Comparison of ENCODE assay signal across 27 cellular contexts in genomic region chr11:38246451-38246850, GRCh38.
"Had no signal": no experiment of that assay in that cellular context is flagged by ENCODE, and none has a peak within 500 bp of the region (broad histone marks: within the 10 kb centered on the region; RNA-seq: fewer than 3 reads in every experiment).

No MANE protein-coding gene starts in this region.

- H3K4me3 ChIP-seq: colonic mucosa, coronary artery, dorsolateral prefrontal cortex, esophagus muscularis mucosa, esophagus squamous epithelium, gastrocnemius medialis, gastroesophageal sphincter, heart left ventricle, heart right ventricle, hepatocyte had no signal

- FAIRE-seq: endometrium, frontal cortex had no signal

- H3K27me3 ChIP-seq: colonic mucosa, esophagus muscularis mucosa, esophagus squamous epithelium, foreskin keratinocyte, gastrocnemius medialis, gastroesophageal sphincter, heart left ventricle, heart right ventricle, hepatocyte had no signal

- H3K27ac ChIP-seq: colonic mucosa, coronary artery, dorsolateral prefrontal cortex, epithelial cell of prostate, esophagus muscularis mucosa, esophagus squamous epithelium, foreskin keratinocyte, gastrocnemius medialis, gastroesophageal sphincter, heart left ventricle, heart right ventricle, hepatocyte had no signal

- H3K79me2 ChIP-seq: hepatocyte had no signal

- ATAC-seq: effector memory CD8-positive, alpha-beta T cell; esophagus mucosa; foreskin keratinocyte; gastrocnemius medialis; gastroesophageal sphincter; heart left ventricle; heart right ventricle had no signal

- H3K9me3 ChIP-seq: colonic mucosa, esophagus muscularis mucosa, gastrocnemius medialis, gastroesophageal sphincter, heart left ventricle, heart right ventricle had no signal

- H2AFZ ChIP-seq: hepatocyte had no signal

- DNase-seq: colonic mucosa; cortex of kidney; dermis blood vessel endothelial cell; dorsolateral prefrontal cortex; effector CD4-positive, alpha-beta T cell; effector CD8-positive, alpha-beta T cell; effector memory CD4-positive, alpha-beta T cell; effector memory CD8-positive, alpha-beta T cell; endodermal cell; erythroblast; esophagus squamous epithelium; foreskin fibroblast; foreskin keratinocyte; foreskin melanocyte; gastrocnemius medialis; glutamatergic neuron; head of caudate nucleus; heart left ventricle; heart right ventricle had no signal

- H3K4me2 ChIP-seq: hepatocyte had no signal

- H3K36me3 ChIP-seq: colonic mucosa, esophagus muscularis mucosa, esophagus squamous epithelium, gastrocnemius medialis, gastroesophageal sphincter, heart left ventricle, heart right ventricle had no signal

- H3K4me1 ChIP-seq: colonic mucosa, esophagus muscularis mucosa, esophagus squamous epithelium, foreskin keratinocyte, gastrocnemius medialis, gastroesophageal sphincter, heart left ventricle, heart right ventricle had no signal
